In the genomic region with DNA sequence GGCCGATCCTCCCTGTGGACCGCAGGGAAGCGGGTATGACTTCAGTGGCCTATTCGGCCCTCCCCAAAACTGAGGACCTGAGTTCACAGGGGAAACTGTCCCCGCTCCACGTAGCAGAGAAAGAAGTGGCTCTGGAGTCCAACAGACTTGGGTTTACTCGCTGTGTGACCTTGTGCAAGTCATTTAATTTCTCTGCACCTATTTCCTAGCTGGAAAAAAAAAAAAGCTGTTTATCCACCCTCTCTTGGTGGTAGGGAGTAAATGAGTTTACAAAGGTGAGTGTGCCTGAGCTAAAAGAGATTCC, we compare ENCODE assay signal across 1 cellular context.
TF ChIP-seq lines count a peak whose summit lies in the region.

No MANE protein-coding gene starts in this region.

TF ChIP-seq in WTC11, 78 proteins besides CTCF, POLR2A, EP300 and RAD21 (continued from another document):
- TF ChIP-seq, protein P1, sequence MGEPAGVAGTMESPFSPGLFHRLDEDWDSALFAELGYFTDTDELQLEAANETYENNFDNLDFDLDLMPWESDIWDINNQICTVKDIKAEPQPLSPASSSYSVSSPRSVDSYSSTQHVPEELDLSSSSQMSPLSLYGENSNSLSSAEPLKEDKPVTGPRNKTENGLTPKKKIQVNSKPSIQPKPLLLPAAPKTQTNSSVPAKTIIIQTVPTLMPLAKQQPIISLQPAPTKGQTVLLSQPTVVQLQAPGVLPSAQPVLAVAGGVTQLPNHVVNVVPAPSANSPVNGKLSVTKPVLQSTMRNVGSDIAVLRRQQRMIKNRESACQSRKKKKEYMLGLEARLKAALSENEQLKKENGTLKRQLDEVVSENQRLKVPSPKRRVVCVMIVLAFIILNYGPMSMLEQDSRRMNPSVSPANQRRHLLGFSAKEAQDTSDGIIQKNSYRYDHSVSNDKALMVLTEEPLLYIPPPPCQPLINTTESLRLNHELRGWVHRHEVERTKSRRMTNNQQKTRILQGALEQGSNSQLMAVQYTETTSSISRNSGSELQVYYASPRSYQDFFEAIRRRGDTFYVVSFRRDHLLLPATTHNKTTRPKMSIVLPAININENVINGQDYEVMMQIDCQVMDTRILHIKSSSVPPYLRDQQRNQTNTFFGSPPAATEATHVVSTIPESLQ (CRISPR knock-in tag; IDR thresholded peaks at IDR 0.05), result no peak
- TF ChIP-seq STAT6 (CRISPR knock-in tag; conservative IDR thresholded peaks at IDR 0.05; ENCODE audit: low read depth), result no peak
- TF ChIP-seq ZBTB21 (CRISPR knock-in tag; IDR thresholded peaks at IDR 0.05; ENCODE audit: borderline replicate concordance), result no peak
